ENCODE assay signal across 9 cellular contexts in genomic region chr6:156794963-156795362, GRCh38. TPM values are rescaled to one million over a fixed set of nuclear protein-coding genes. Genes with fewer than 3 reads are reported as not detected.
DNase-seq lines count a peak whose midpoint lies in the region; ATAC-seq, FAIRE-seq and TF ChIP-seq lines count a peak whose summit lies in the region.
"Had no signal": no experiment of that assay in that cellular context is flagged by ENCODE, and none has a peak within 500 bp of the region (broad histone marks: within the 10 kb centered on the region; RNA-seq: fewer than 3 reads in every experiment).

No MANE protein-coding gene starts in this region.

- H3K79me1 ChIP-seq in mesendoderm (ENCODE audit: low read length), result peaks cover 18% of the 10 kb centered on the region

- peak; percentile 59 for ATAC-seq in GM19397 (IDR thresholded peaks at IDR 0.05; ENCODE audit: unreplicated experiment)
- ATAC-seq in HG03558 (IDR thresholded peaks at IDR 0.05; ENCODE audit: extremely low read depth, unreplicated experiment), result peak; percentile 45

- no peak overlapping the region for H2BK5ac ChIP-seq in mesendoderm (ENCODE audit: low read length)

- H4K5ac ChIP-seq in mesendoderm (ENCODE audit: low read length), result no peak overlapping the region

- no peak overlapping the region for H3K18ac ChIP-seq in mesendoderm (ENCODE audit: low read length)

- no peak for FAIRE-seq in urothelium cell line (lab: Jason Lieb, UNC)

- H3K4me3 ChIP-seq in hepatocyte, result no peak overlapping the region
- H3K4me3 ChIP-seq in mesendoderm (ENCODE audit: low read length), result no peak overlapping the region

- H3K27me3 ChIP-seq in hepatocyte (no peaks in the 10 kb centered on the region), mesendoderm (ENCODE audit: insufficient read depth, low read length, poor library complexity) (no peaks in the 10 kb centered on the region)

- no peaks in the 10 kb centered on the region for H3K9me3 ChIP-seq in hepatocyte (ENCODE audit: low read depth)

- H3K27ac ChIP-seq in hepatocyte (no peak overlapping the region), mesendoderm (ENCODE audit: low read depth, low read length) (no peak overlapping the region)

- no peak for TF ChIP-seq CTCF in hepatocyte (IDR thresholded peaks at IDR 0.05; ENCODE audit: poor library complexity)

- H3K9me2 ChIP-seq in hepatocyte (replicated peaks; ENCODE audit: insufficient read depth), result no peaks in the 10 kb centered on the region

- H2BK15ac ChIP-seq in mesendoderm (replicated peaks; ENCODE audit: low read depth), result no peak overlapping the region

- 72% methylated on average over 10 of the region's 10 CpGs for WGBS in hepatocyte (ENCODE audit: low lambda C conversion rate, missing lambda C conversion rate)
- WGBS in mesendoderm (ENCODE audit: extremely low coverage, insufficient coverage, low lambda C conversion rate), result no CpG with 5 or more reads among the region's 10 CpGs

- peak overlapping the region; percentile 43 for H3K4me2 ChIP-seq in hepatocyte
- no peak overlapping the region for H3K4me2 ChIP-seq in mesendoderm (ENCODE audit: low read length)

- no peak overlapping the region for H3K4ac ChIP-seq in mesendoderm (ENCODE audit: low read depth, low read length)

- H3K56ac ChIP-seq in mesendoderm (ENCODE audit: low read length), result no peak overlapping the region

- H2BK120ac ChIP-seq in mesendoderm (ENCODE audit: low read depth, low read length), result no peak overlapping the region

- H3K36me3 ChIP-seq in hepatocyte (replicated peaks; ENCODE audit: insufficient read depth, low read depth), result no peaks in the 10 kb centered on the region
- H3K36me3 ChIP-seq in mesendoderm (ENCODE audit: control insufficient read depth, insufficient read depth, low read length), result no peaks in the 10 kb centered on the region

- no peak overlapping the region for H2AK5ac ChIP-seq in mesendoderm (ENCODE audit: low read length)

- no peak overlapping the region for H2AFZ ChIP-seq in hepatocyte

- peaks cover 14% of the 10 kb centered on the region for H3K4me1 ChIP-seq in hepatocyte (ENCODE audit: insufficient read depth)
- no peaks in the 10 kb centered on the region for H3K4me1 ChIP-seq in mesendoderm (ENCODE audit: control insufficient read depth, low read depth, low read length)

- no peak overlapping the region for H3K23ac ChIP-seq in mesendoderm (ENCODE audit: low read length)

- H4K8ac ChIP-seq in mesendoderm (ENCODE audit: low read depth, low read length), result no peak overlapping the region

- no peak overlapping the region for H3K9ac ChIP-seq in mesendoderm (ENCODE audit: low read length)

- H4K20me1 ChIP-seq in hepatocyte (ENCODE audit: insufficient read depth, poor library complexity, severe bottlenecking), result peaks cover 99% of the 10 kb centered on the region

- peaks cover 100% of the 10 kb centered on the region for H3K79me2 ChIP-seq in hepatocyte
- peaks cover 91% of the 10 kb centered on the region for H3K79me2 ChIP-seq in mesendoderm (ENCODE audit: control insufficient read depth, insufficient read depth, low read length)

- DNase-seq in Daoy (ENCODE audit: low read depth), result peak; percentile 58
- no peak for DNase-seq in hepatocyte (ENCODE audit: low spot score)
- no peak for DNase-seq in activated CD8-positive, alpha-beta memory T cell treated with anti-CD3 and anti-CD28 coated beads, Interleukin-2, amount 50 U/mL, for 4 hours
- no peak for DNase-seq in urothelium cell line (ENCODE audit: low spot score)
- DNase-seq in NCI-H345 (lab: John Stamatoyannopoulos, UW), result no peak
- DNase-seq in mesendoderm, result no peak
- DNase-seq: left cardiac atrium had no signal

RNA-seq across cellular contexts. Expression of gene ARID1B, which starts 17.8 kb away (rescaled TPM):
- total RNA-seq in Daoy (2014; rRNA removed; shearing (Covaris generic)), result 15.7 and 16.3 TPM in 2 replicates
- 60.2 and 67.0 TPM in 2 replicates for total RNA-seq in hepatocyte
- polyA plus RNA-seq in hepatocyte, result 32.9 and 47.5 TPM in 2 replicates
- 43.9 TPM for polyA plus RNA-seq in mesendoderm (2013, experiment 1 of 2)
- polyA plus RNA-seq in mesendoderm (2013, experiment 2 of 2), result 42.1 TPM
